ENCODE assay signal across 40 cellular contexts in the genomic region with DNA sequence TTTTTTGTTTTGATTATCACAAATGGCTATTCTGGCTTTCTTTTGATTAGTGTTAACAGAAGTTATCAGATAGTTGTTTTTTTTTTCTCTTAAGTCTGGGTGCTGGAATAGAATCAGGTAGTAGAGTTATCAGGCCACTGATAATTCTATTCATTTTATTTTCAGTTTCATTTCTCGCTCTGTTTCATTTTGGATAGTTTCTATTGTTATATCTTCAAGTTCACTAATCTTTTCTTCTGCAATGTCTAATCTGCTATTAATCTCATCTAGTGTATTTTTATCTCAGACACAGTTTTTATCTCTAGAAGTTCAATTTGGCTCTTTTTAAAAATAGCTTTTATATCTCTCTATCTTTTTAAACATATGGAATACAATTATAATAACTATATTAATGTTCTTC.
"Had no signal": no experiment of that assay in that cellular context is flagged by ENCODE, and none has a peak within 500 bp of the region (broad histone marks: within the 10 kb centered on the region; RNA-seq: fewer than 3 reads in every experiment).

No MANE protein-coding gene starts in this region.

- ATAC-seq: activated naive CD4-positive, alpha-beta T cell treated with anti-CD3 and anti-CD28 coated beads, Interleukin-2, amount 50 U/mL, for 72 hours; activated naive CD8-positive, alpha-beta T cell treated with anti-CD3 and anti-CD28 coated beads, Interleukin-2, amount 50 U/mL, for 24 hours; activated T-cell treated with anti-CD3 and anti-CD28 coated beads, Interleukin-2, amount 50 U/mL, for 4 hours; activated T-cell treated with anti-CD3 and anti-CD28 coated beads, Interleukin-2, amount 50 U/mL, for 72 hours; activated T-helper 17 cell treated with anti-CD3 and anti-CD28 coated beads, Interleukin-2, amount 50 U/mL, for 72 hours; body of pancreas had no signal

- H3K27ac Mint-ChIP-seq: activated naive CD4-positive, alpha-beta T cell treated with anti-CD3 and anti-CD28 coated beads for 36 hours; activated naive CD4-positive, alpha-beta T cell treated with anti-CD3 and anti-CD28 coated beads, Interleukin-2, amount 10 ng/mL, durations not matched to agents 7 days and 5 days; activated naive CD4-positive, alpha-beta T cell treated with anti-CD3 and anti-CD28 coated beads, Interleukin-2, amount 50 U/mL, for 24 hours; activated naive CD8-positive, alpha-beta T cell; activated naive CD8-positive, alpha-beta T cell treated with anti-CD3 and anti-CD28 coated beads for 36 hours; activated naive CD8-positive, alpha-beta T cell treated with anti-CD3 and anti-CD28 coated beads, Interleukin-2, amount 10 ng/mL, durations not matched to agents 7 days and 5 days; activated naive CD8-positive, alpha-beta T cell treated with anti-CD3 and anti-CD28 coated beads, Interleukin-2, amount 50 U/mL, for 24 hours; activated T-cell treated with anti-CD3 and anti-CD28 coated beads, Interleukin-2, amount 50 U/mL, for 24 hours; activated T-cell treated with anti-CD3 and anti-CD28 coated beads, Interleukin-2, amount 50 U/mL, for 72 hours; activated T-helper 1 cell treated with anti-CD3 and anti-CD28 coated beads, Interleukin-12 subunit alpha, Interleukin-12 subunit beta, Interleukin-2, Interleukin-4 antibody, amounts not matched to agents 30 ng/mL and 10 ng/mL and 1 ng/mL, durations not matched to agents 14 hours and 24 hours and 36 hours; activated T-helper 17 cell treated with anti-CD3 and anti-CD28 coated beads, Interleukin-2, amount 50 U/mL, for 72 hours; activated T-helper 2 cell treated with anti-CD3 and anti-CD28 coated beads, Interferon-gamma antibody, Interleukin-2, Interleukin-4, amounts not matched to agents 10 μg/mL and 5 μg/mL and 100 μg/mL, durations not matched to agents 14 hours and 24 hours and 36 hours; brain had no signal

- H3K9me3 Mint-ChIP-seq: activated naive CD4-positive, alpha-beta T cell treated with anti-CD3 and anti-CD28 coated beads for 36 hours; activated naive CD4-positive, alpha-beta T cell treated with anti-CD3 and anti-CD28 coated beads, Interleukin-2, amount 10 ng/mL, durations not matched to agents 7 days and 5 days; activated T-cell treated with anti-CD3 and anti-CD28 coated beads, Interleukin-2, amount 50 U/mL, for 24 hours; activated T-cell treated with anti-CD3 and anti-CD28 coated beads, Interleukin-2, amount 50 U/mL, for 4 hours; activated T-helper 17 cell treated with anti-CD3 and anti-CD28 coated beads, Interleukin-2, amount 50 U/mL, for 72 hours; central memory CD8-positive, alpha-beta T cell had no signal

- H3K36me3 ChIP-seq: adrenal gland, ascending aorta, brain microvascular endothelial cell, breast epithelium, cardiac muscle cell had no signal

- H3K4me3 Mint-ChIP-seq: activated naive CD4-positive, alpha-beta T cell treated with anti-CD3 and anti-CD28 coated beads for 36 hours; activated naive CD4-positive, alpha-beta T cell treated with anti-CD3 and anti-CD28 coated beads, Interleukin-2, amount 10 ng/mL, durations not matched to agents 7 days and 5 days; activated naive CD4-positive, alpha-beta T cell treated with anti-CD3 and anti-CD28 coated beads, Interleukin-2, amount 50 U/mL, for 24 hours; activated naive CD8-positive, alpha-beta T cell; activated naive CD8-positive, alpha-beta T cell treated with anti-CD3 and anti-CD28 coated beads for 36 hours; activated naive CD8-positive, alpha-beta T cell treated with anti-CD3 and anti-CD28 coated beads, Interleukin-2, amount 10 ng/mL, durations not matched to agents 7 days and 5 days; activated naive CD8-positive, alpha-beta T cell treated with anti-CD3 and anti-CD28 coated beads, Interleukin-2, amount 50 U/mL, for 24 hours; activated T-cell treated with anti-CD3 and anti-CD28 coated beads, Interleukin-2, amount 50 U/mL, for 24 hours; activated T-cell treated with anti-CD3 and anti-CD28 coated beads, Interleukin-2, amount 50 U/mL, for 4 hours; activated T-cell treated with anti-CD3 and anti-CD28 coated beads, Interleukin-2, amount 50 U/mL, for 72 hours; activated T-helper 1 cell treated with anti-CD3 and anti-CD28 coated beads, Interleukin-12 subunit alpha, Interleukin-12 subunit beta, Interleukin-2, Interleukin-4 antibody, amounts not matched to agents 30 ng/mL and 10 ng/mL and 1 ng/mL, durations not matched to agents 14 hours and 24 hours and 36 hours; activated T-helper 17 cell treated with anti-CD3 and anti-CD28 coated beads, Interleukin-2, amount 50 U/mL, for 72 hours; brain; central memory CD8-positive, alpha-beta T cell had no signal

- DNase-seq: activated effector memory CD4-positive, alpha-beta T cell treated with anti-CD3 and anti-CD28 coated beads, Interleukin-2, amount 50 U/mL, for 16 hours; activated effector memory CD4-positive, alpha-beta T cell treated with Interleukin-2 at 50 U/mL for 16 hours; activated gamma-delta T cell; activated gamma-delta T cell treated with Interleukin-2 at 50 U/mL for 16 hours; activated naive CD4-positive, alpha-beta T cell; activated naive CD4-positive, alpha-beta T cell treated with anti-CD3 and anti-CD28 coated beads for 36 hours; activated naive CD4-positive, alpha-beta T cell treated with anti-CD3 and anti-CD28 coated beads, Interleukin-2, amount 10 ng/mL, durations not matched to agents 7 days and 5 days; activated naive CD4-positive, alpha-beta T cell treated with anti-CD3 and anti-CD28 coated beads, Interleukin-2, amount 50 U/mL, for 16 hours; activated naive CD4-positive, alpha-beta T cell treated with Interleukin-2 at 50 U/mL for 16 hours; activated naive CD8-positive, alpha-beta T cell treated with anti-CD3 and anti-CD28 coated beads for 36 hours; activated naive CD8-positive, alpha-beta T cell treated with anti-CD3 and anti-CD28 coated beads, Interleukin-2, amount 10 ng/mL, durations not matched to agents 7 days and 5 days; activated naive CD8-positive, alpha-beta T cell treated with anti-CD3 and anti-CD28 coated beads, Interleukin-2, amount 50 U/mL, for 24 hours; activated T-cell treated with anti-CD3 and anti-CD28 coated beads, Interleukin-2, amount 50 U/mL, for 1 hour; activated T-cell treated with anti-CD3 and anti-CD28 coated beads, Interleukin-2, amount 50 U/mL, for 24 hours; activated T-cell treated with anti-CD3 and anti-CD28 coated beads, Interleukin-2, amount 50 U/mL, for 4 hours; activated T-cell treated with anti-CD3 and anti-CD28 coated beads, Interleukin-2, amount 50 U/mL, for 48 hours; activated T-cell treated with anti-CD3 and anti-CD28 coated beads, Interleukin-2, amount 50 U/mL, for 72 hours; adrenal gland; amniotic stem cell; amygdala; anterior cingulate cortex; aorta; body of pancreas; brain microvascular endothelial cell; caudate nucleus; central memory CD4-positive, alpha-beta T cell; cerebellar nuclear complex had no signal

- H3K4me3 ChIP-seq: adrenal gland, ascending aorta, body of pancreas, breast epithelium, cardiac muscle cell had no signal

- H3K4me1 ChIP-seq: adrenal gland, ascending aorta, body of pancreas, breast epithelium had no signal

- H3K27me3 Mint-ChIP-seq: activated naive CD4-positive, alpha-beta T cell treated with anti-CD3 and anti-CD28 coated beads, Interleukin-2, amount 10 ng/mL, durations not matched to agents 7 days and 5 days; activated naive CD4-positive, alpha-beta T cell treated with anti-CD3 and anti-CD28 coated beads, Interleukin-2, amount 50 U/mL, for 24 hours; activated naive CD8-positive, alpha-beta T cell; activated naive CD8-positive, alpha-beta T cell treated with anti-CD3 and anti-CD28 coated beads for 36 hours; activated naive CD8-positive, alpha-beta T cell treated with anti-CD3 and anti-CD28 coated beads, Interleukin-2, amount 10 ng/mL, durations not matched to agents 7 days and 5 days; activated naive CD8-positive, alpha-beta T cell treated with anti-CD3 and anti-CD28 coated beads, Interleukin-2, amount 50 U/mL, for 24 hours; activated T-cell treated with anti-CD3 and anti-CD28 coated beads, Interleukin-2, amount 50 U/mL, for 24 hours; activated T-helper 17 cell treated with anti-CD3 and anti-CD28 coated beads, Interleukin-2, amount 50 U/mL, for 72 hours; brain; central memory CD8-positive, alpha-beta T cell had no signal

- H3K27ac ChIP-seq: adrenal gland, ascending aorta, body of pancreas, brain microvascular endothelial cell, breast epithelium, cardiac muscle cell had no signal

- H3K9me3 ChIP-seq: adrenal gland, body of pancreas, breast epithelium had no signal

- FAIRE-seq: astrocyte, bronchial epithelial cell had no signal

- H3K27me3 ChIP-seq: adrenal gland, ascending aorta, body of pancreas, brain microvascular endothelial cell, breast epithelium, cardiac muscle cell had no signal

- H3K36me3 Mint-ChIP-seq: activated naive CD4-positive, alpha-beta T cell treated with anti-CD3 and anti-CD28 coated beads, Interleukin-2, amount 10 ng/mL, durations not matched to agents 7 days and 5 days; activated naive CD4-positive, alpha-beta T cell treated with anti-CD3 and anti-CD28 coated beads, Interleukin-2, amount 50 U/mL, for 72 hours had no signal

- H3K4me1 Mint-ChIP-seq: activated naive CD4-positive, alpha-beta T cell treated with anti-CD3 and anti-CD28 coated beads, Interleukin-2, amount 10 ng/mL, durations not matched to agents 7 days and 5 days; activated naive CD8-positive, alpha-beta T cell treated with anti-CD3 and anti-CD28 coated beads, Interleukin-2, amount 50 U/mL, for 24 hours; activated T-helper 17 cell treated with anti-CD3 and anti-CD28 coated beads, Interleukin-2, amount 50 U/mL, for 72 hours had no signal
